Comparison of ENCODE assay signal across 2 cellular contexts in the genomic region with DNA sequence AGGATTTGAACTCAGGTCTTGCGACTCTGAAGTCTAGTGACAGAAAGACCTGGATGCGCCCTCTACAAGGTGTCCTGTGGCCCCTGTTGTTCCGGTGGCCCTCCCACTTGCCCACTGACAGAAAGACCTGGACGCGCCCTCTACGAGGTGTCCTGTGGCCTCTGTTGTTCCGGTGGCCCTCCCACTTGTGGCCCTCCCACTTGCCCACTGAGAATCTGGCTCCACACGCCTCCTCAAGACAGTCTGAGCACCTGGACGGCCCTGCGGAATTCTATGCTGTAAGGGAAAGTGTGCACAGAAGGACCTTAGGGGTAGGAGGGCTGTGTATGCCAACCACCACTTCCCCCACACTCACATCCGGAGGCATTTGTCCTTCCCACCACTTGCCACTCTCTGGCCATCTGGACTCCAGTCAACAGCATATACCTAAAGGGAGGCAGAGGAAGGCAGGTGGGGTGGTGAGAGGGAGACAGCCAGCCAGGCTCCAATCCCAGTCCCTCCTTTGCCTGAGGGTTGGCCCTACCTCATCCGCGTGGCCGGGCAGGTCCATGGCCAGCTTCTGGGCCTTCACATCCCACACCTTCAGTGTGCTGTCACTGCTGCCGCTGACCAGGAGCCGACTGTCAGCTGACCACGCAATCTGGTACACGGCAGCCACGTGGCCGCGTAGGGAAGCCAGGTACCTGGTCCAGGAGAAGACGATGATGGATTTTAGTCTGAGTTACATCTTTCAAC.
TF ChIP-seq lines count a peak whose summit lies in the region.

No MANE protein-coding gene starts in this region.

TF ChIP-seq in HEK293, 187 proteins besides CTCF, POLR2A, EP300 and RAD21:
- TF ChIP-seq, protein P1, sequence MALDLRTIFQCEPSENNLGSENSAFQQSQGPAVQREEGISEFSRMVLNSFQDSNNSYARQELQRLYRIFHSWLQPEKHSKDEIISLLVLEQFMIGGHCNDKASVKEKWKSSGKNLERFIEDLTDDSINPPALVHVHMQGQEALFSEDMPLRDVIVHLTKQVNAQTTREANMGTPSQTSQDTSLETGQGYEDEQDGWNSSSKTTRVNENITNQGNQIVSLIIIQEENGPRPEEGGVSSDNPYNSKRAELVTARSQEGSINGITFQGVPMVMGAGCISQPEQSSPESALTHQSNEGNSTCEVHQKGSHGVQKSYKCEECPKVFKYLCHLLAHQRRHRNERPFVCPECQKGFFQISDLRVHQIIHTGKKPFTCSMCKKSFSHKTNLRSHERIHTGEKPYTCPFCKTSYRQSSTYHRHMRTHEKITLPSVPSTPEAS (tag by site-specific recombination; IDR thresholded peaks at IDR 0.05), result no peak
- 0 out of 2 replicates have a peak, but pooled peaks have one; percentile 5 for TF ChIP-seq EGR2 (tag by site-specific recombination; IDR thresholded peaks at IDR 0.05; ENCODE audit: low read depth)

TF ChIP-seq in GM12878, 131 proteins besides CTCF, POLR2A, EP300 and RAD21:
- TF ChIP-seq, protein P2, sequence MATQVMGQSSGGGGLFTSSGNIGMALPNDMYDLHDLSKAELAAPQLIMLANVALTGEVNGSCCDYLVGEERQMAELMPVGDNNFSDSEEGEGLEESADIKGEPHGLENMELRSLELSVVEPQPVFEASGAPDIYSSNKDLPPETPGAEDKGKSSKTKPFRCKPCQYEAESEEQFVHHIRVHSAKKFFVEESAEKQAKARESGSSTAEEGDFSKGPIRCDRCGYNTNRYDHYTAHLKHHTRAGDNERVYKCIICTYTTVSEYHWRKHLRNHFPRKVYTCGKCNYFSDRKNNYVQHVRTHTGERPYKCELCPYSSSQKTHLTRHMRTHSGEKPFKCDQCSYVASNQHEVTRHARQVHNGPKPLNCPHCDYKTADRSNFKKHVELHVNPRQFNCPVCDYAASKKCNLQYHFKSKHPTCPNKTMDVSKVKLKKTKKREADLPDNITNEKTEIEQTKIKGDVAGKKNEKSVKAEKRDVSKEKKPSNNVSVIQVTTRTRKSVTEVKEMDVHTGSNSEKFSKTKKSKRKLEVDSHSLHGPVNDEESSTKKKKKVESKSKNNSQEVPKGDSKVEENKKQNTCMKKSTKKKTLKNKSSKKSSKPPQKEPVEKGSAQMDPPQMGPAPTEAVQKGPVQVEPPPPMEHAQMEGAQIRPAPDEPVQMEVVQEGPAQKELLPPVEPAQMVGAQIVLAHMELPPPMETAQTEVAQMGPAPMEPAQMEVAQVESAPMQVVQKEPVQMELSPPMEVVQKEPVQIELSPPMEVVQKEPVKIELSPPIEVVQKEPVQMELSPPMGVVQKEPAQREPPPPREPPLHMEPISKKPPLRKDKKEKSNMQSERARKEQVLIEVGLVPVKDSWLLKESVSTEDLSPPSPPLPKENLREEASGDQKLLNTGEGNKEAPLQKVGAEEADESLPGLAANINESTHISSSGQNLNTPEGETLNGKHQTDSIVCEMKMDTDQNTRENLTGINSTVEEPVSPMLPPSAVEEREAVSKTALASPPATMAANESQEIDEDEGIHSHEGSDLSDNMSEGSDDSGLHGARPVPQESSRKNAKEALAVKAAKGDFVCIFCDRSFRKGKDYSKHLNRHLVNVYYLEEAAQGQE (IDR thresholded peaks at IDR 0.05; ENCODE audit: low read depth, low read length), result no peak
- TF ChIP-seq ZNF217 (IDR thresholded peaks at IDR 0.05) (no peak), ETV6 (conservative IDR thresholded peaks at IDR 0.05 in 1 of 2, IDR thresholded peaks at IDR 0.05 in 1 of 2; ENCODE audit: borderline replicate concordance in 1 of 2, low read depth in 1 of 2) (no peak), BHLHE40 (IDR thresholded peaks at IDR 0.05; ENCODE audit: borderline replicate concordance in 1 of 2, low read depth in 2 of 2, low read length in 1 of 2) (no peak), BCLAF1 (IDR thresholded peaks at IDR 0.05) (no peak), BMI1 (IDR thresholded peaks at IDR 0.05; ENCODE audit: borderline replicate concordance) (no peak), MYB (IDR thresholded peaks at IDR 0.05; ENCODE audit: borderline replicate concordance, low read depth, low read length) (no peak)
TF ChIP-seq in GM12878: peak in this region for 0.
